ENCODE assay signal across 1 cellular context in the genomic region with DNA sequence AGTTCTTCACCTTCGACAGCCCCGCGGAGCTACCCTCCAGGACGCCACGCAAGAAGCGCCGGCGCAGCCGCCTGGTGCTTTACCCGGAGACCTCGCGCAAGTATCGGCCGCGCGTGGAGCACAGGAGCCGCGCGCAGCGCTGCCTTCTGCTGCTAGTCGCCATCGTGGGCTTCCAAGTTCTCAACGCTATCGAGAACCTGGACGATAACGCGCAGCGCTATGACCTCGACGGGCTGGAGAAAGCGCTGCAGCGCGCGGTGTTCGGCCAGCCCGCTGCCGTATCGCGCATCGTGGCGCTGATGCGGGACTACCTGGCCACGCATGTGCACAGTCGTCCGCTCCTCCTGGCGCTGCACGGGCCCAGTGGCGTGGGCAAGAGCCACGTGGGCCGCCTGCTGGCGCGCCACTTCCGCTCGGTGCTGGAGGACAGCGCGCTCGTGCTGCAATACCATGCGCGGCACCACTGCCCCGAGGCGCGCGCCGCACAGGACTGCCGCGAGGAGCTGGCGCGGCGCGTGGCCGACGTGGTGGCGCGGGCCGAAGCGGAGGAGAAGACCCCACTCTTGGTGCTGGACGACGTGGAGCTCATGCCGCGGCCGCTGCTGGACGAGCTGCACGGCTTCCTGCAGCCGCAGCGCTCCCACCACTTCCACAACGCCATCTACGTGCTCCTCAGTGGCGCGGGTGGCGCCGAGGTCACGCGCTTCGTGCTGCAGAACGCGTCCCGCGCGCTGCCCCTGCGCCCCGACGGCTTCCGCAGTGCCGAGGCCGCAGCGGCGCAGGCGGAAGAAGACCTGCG.
TF ChIP-seq lines count a peak whose summit lies in the region.

No MANE protein-coding gene starts in this region.

TF ChIP-seq in GM12878, 131 proteins besides CTCF, POLR2A, EP300 and RAD21:
- TF ChIP-seq JUND (IDR thresholded peaks at IDR 0.05; ENCODE audit: low read depth, low read length) (no peak), ZNF274 (IDR thresholded peaks at IDR 0.05; ENCODE audit: insufficient read depth, insufficient read length) (no peak), SP1 (IDR thresholded peaks at IDR 0.05; ENCODE audit: low read depth, low read length) (no peak), MTA3 (IDR thresholded peaks at IDR 0.05; ENCODE audit: borderline replicate concordance, low read length) (no peak), STAT3 (IDR thresholded peaks at IDR 0.05; ENCODE audit: low read depth, low read length) (no peak), SIX5 (IDR thresholded peaks at IDR 0.05; ENCODE audit: low read depth, low read length, severe bottlenecking) (no peak), RELB (IDR thresholded peaks at IDR 0.05; ENCODE audit: low read depth) (no peak), ZNF592 (IDR thresholded peaks at IDR 0.05) (no peak), ZSCAN29 (IDR thresholded peaks at IDR 0.05) (no peak), SMARCA5 (IDR thresholded peaks at IDR 0.05) (no peak), CHD4 (IDR thresholded peaks at IDR 0.05) (no peak), SMAD1 (IDR thresholded peaks at IDR 0.05; ENCODE audit: low read depth, partially characterized antibody) (no peak), PKNOX1 (IDR thresholded peaks at IDR 0.05) (no peak), ZBED1 (IDR thresholded peaks at IDR 0.05; ENCODE audit: borderline replicate concordance) (no peak), RBBP5 (conservative IDR thresholded peaks at IDR 0.05) (no peak)
